Comparison of ENCODE assay signal across 2 cellular contexts in the genomic region with DNA sequence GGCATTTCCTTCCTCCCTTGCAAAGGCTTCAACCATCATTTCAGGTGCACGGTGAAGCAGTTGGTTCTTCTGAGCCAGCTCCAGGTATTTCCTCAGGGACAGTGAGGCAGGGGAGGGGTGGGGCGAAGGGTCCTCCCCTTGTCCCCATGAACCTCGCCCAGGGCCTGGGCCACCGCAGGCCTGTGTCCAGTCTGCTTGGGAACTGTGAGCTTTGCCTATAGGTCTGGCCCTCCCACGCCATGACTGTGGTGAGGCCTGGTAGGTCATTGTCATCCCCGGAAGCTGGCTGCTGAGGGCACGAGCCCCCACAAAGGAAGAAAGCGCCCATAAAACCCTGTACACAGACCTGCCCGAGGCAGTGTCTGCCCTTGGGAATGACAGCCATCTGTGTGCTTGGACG.
TF ChIP-seq lines count a peak whose summit lies in the region.

No MANE protein-coding gene starts in this region.

TF ChIP-seq in liver, 16 proteins besides CTCF, POLR2A, EP300 and RAD21:
- TF ChIP-seq, protein P1, sequence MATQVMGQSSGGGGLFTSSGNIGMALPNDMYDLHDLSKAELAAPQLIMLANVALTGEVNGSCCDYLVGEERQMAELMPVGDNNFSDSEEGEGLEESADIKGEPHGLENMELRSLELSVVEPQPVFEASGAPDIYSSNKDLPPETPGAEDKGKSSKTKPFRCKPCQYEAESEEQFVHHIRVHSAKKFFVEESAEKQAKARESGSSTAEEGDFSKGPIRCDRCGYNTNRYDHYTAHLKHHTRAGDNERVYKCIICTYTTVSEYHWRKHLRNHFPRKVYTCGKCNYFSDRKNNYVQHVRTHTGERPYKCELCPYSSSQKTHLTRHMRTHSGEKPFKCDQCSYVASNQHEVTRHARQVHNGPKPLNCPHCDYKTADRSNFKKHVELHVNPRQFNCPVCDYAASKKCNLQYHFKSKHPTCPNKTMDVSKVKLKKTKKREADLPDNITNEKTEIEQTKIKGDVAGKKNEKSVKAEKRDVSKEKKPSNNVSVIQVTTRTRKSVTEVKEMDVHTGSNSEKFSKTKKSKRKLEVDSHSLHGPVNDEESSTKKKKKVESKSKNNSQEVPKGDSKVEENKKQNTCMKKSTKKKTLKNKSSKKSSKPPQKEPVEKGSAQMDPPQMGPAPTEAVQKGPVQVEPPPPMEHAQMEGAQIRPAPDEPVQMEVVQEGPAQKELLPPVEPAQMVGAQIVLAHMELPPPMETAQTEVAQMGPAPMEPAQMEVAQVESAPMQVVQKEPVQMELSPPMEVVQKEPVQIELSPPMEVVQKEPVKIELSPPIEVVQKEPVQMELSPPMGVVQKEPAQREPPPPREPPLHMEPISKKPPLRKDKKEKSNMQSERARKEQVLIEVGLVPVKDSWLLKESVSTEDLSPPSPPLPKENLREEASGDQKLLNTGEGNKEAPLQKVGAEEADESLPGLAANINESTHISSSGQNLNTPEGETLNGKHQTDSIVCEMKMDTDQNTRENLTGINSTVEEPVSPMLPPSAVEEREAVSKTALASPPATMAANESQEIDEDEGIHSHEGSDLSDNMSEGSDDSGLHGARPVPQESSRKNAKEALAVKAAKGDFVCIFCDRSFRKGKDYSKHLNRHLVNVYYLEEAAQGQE (IDR thresholded peaks at IDR 0.05) = no peak
- no peak for TF ChIP-seq SP1 (IDR thresholded peaks at IDR 0.05)
- TF ChIP-seq YY1 (IDR thresholded peaks at IDR 0.05) = no peak
- TF ChIP-seq, protein P2, sequence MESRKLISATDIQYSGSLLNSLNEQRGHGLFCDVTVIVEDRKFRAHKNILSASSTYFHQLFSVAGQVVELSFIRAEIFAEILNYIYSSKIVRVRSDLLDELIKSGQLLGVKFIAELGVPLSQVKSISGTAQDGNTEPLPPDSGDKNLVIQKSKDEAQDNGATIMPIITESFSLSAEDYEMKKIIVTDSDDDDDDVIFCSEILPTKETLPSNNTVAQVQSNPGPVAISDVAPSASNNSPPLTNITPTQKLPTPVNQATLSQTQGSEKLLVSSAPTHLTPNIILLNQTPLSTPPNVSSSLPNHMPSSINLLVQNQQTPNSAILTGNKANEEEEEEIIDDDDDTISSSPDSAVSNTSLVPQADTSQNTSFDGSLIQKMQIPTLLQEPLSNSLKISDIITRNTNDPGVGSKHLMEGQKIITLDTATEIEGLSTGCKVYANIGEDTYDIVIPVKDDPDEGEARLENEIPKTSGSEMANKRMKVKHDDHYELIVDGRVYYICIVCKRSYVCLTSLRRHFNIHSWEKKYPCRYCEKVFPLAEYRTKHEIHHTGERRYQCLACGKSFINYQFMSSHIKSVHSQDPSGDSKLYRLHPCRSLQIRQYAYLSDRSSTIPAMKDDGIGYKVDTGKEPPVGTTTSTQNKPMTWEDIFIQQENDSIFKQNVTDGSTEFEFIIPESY (IDR thresholded peaks at IDR 0.05) = no peak
- no peak for TF ChIP-seq NR2F2 (IDR thresholded peaks at IDR 0.05)
- no peak for TF ChIP-seq JUND (IDR thresholded peaks at IDR 0.05)
- no peak for TF ChIP-seq RXRA (IDR thresholded peaks at IDR 0.05)
- TF ChIP-seq EGR1 (IDR thresholded peaks at IDR 0.05; ENCODE audit: low read depth in 2 of 2) = no peak
TF ChIP-seq in liver: peak in this region for 0.

TF ChIP-seq in HepG2, 621 proteins besides CTCF, POLR2A, EP300 and RAD21 (continued from another document):
- TF ChIP-seq ZBTB4 (CRISPR knock-in tag; IDR thresholded peaks at IDR 0.05; ENCODE audit: borderline replicate concordance) = no peak
- no peak for TF ChIP-seq ZNF496 (CRISPR knock-in tag; IDR thresholded peaks at IDR 0.05; ENCODE audit: insufficient replicate concordance)
- TF ChIP-seq RBM39 (IDR thresholded peaks at IDR 0.05; ENCODE audit: low read depth, low read length, poor library complexity, severe bottlenecking) = no peak
- no peak for TF ChIP-seq ADNP (CRISPR knock-in tag; IDR thresholded peaks at IDR 0.05)
- no peak for TF ChIP-seq NR2F1 (CRISPR knock-in tag; IDR thresholded peaks at IDR 0.05)
- TF ChIP-seq ZNF326 (CRISPR knock-in tag; IDR thresholded peaks at IDR 0.05; ENCODE audit: borderline replicate concordance) = no peak
- no peak for TF ChIP-seq PLRG1 (conservative IDR thresholded peaks at IDR 0.05)
- no peak for TF ChIP-seq NFATC3 (CRISPR knock-in tag; IDR thresholded peaks at IDR 0.05)
